ENCODE assay signal across 8 cellular contexts in the genomic region with DNA sequence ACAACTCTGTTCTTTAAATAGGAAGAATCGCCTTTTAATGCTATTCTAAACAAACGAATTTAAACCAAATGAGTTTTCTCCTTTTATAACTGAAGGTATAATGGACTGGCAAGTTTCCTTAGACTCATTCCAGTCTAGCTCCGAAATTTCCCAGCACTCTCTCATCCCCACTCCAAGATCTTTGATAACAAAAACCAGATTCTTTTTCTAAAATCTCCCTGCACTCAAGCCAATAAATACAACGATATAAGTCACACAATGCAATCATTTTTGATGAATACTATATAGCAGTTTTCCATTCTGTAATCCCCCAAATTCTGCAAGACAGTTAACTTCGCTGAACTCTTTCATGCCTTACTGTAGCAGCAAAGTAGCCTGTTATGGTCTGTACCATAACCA. TPM values are rescaled to one million over a fixed set of nuclear protein-coding genes. Genes with fewer than 3 reads are reported as not detected.
A peak's percentile ranks its signal among the peaks of the same experiment; 100 is the strongest.
DNase-seq lines count a peak whose midpoint lies in the region; FAIRE-seq lines count a peak whose summit lies in the region.
"Had no signal": no experiment of that assay in that cellular context is flagged by ENCODE, and none has a peak within 500 bp of the region (broad histone marks: within the 10 kb centered on the region; RNA-seq: fewer than 3 reads in every experiment).

No MANE protein-coding gene starts in this region.

- H3K4me1 Mint-ChIP-seq in activated T-helper 2 cell treated with anti-CD3 and anti-CD28 coated beads, Interferon-gamma antibody, Interleukin-2, Interleukin-4, amounts not matched to agents 10 μg/mL and 5 μg/mL and 100 μg/mL, durations not matched to agents 14 hours and 24 hours and 36 hours (ENCODE audit: low read depth) = peaks cover 39% of the 10 kb centered on the region

- H3K27me3 ChIP-seq in HUES6 (ENCODE audit: control insufficient read depth, insufficient read depth, low read length) (no peaks in the 10 kb centered on the region), stomach smooth muscle (ENCODE audit: control insufficient read depth in 1 of 2, insufficient read depth in 2 of 2, low read length in 2 of 2) (no peaks in the 10 kb centered on the region)

- H3K27ac ChIP-seq in HUES6 (ENCODE audit: low read depth, low read length) = no peak overlapping the region
- no peak overlapping the region for H3K27ac ChIP-seq in stomach smooth muscle (ENCODE audit: low read length)

- peak overlapping the region; percentile 95 for H3K27ac Mint-ChIP-seq in activated T-helper 2 cell treated with anti-CD3 and anti-CD28 coated beads, Interferon-gamma antibody, Interleukin-2, Interleukin-4, amounts not matched to agents 10 μg/mL and 5 μg/mL and 100 μg/mL, durations not matched to agents 14 hours and 24 hours and 36 hours

- H3K9me3 Mint-ChIP-seq in activated T-helper 2 cell treated with anti-CD3 and anti-CD28 coated beads, Interferon-gamma antibody, Interleukin-2, Interleukin-4, amounts not matched to agents 10 μg/mL and 5 μg/mL and 100 μg/mL, durations not matched to agents 14 hours and 24 hours and 36 hours = no peaks in the 10 kb centered on the region

- no peaks in the 10 kb centered on the region for H3K27me3 Mint-ChIP-seq in activated T-helper 2 cell treated with anti-CD3 and anti-CD28 coated beads, Interferon-gamma antibody, Interleukin-2, Interleukin-4, amounts not matched to agents 10 μg/mL and 5 μg/mL and 100 μg/mL, durations not matched to agents 14 hours and 24 hours and 36 hours (ENCODE audit: low read depth)

- H3K4me1 ChIP-seq in HUES6 (ENCODE audit: control insufficient read depth, insufficient read depth, low read length) (peaks cover 18% of the 10 kb centered on the region), stomach smooth muscle (ENCODE audit: control insufficient read depth, insufficient read depth, low read length) (peaks cover 29% of the 10 kb centered on the region)

- peaks cover 48% of the 10 kb centered on the region for H3K36me3 Mint-ChIP-seq in activated T-helper 2 cell treated with anti-CD3 and anti-CD28 coated beads, Interferon-gamma antibody, Interleukin-2, Interleukin-4, amounts not matched to agents 10 μg/mL and 5 μg/mL and 100 μg/mL, durations not matched to agents 14 hours and 24 hours and 36 hours (ENCODE audit: low read depth)

- intact Hi-C loops in activated T-helper 2 cell treated with anti-CD3 and anti-CD28 coated beads, Interferon-gamma antibody, Interleukin-2, Interleukin-4, amounts not matched to agents 10 μg/mL and 5 μg/mL and 100 μg/mL, durations not matched to agents 14 hours and 24 hours and 36 hours (cut with micrococcal nuclease) = loop anchor here (5.0 to 10.0 kb wide), 3 partner anchors 251 to 828 kb away; partner anchors contain the start of genes BTRC, HPS6 and TRIM8

- H3K36me3 ChIP-seq in HUES6 (ENCODE audit: control insufficient read depth, insufficient read depth, low read length) (peaks cover 21% of the 10 kb centered on the region), stomach smooth muscle (ENCODE audit: control insufficient read depth in 2 of 2, insufficient read depth in 2 of 2, low read length in 2 of 2) (peaks cover 4 to 9% of the 10 kb centered on the region in 2 donors)

- peak overlapping the region; percentile 71 for H3K9ac ChIP-seq in HUES6 (ENCODE audit: low read length)
- peak overlapping the region in 1 of 2 donors; percentile 93 for H3K9ac ChIP-seq in stomach smooth muscle (ENCODE audit: low read length in 2 of 2)

- peak overlapping the region; percentile 90 for H3K4me3 Mint-ChIP-seq in activated T-helper 2 cell treated with anti-CD3 and anti-CD28 coated beads, Interferon-gamma antibody, Interleukin-2, Interleukin-4, amounts not matched to agents 10 μg/mL and 5 μg/mL and 100 μg/mL, durations not matched to agents 14 hours and 24 hours and 36 hours (ENCODE audit: low read depth)

- peak; percentile 72 for FAIRE-seq in islet of Langerhans (lab: Jason Lieb, UNC)

- H3K9me3 ChIP-seq in HUES6 (ENCODE audit: control insufficient read depth, insufficient read depth, low read depth, low read length) (no peaks in the 10 kb centered on the region), stomach smooth muscle (ENCODE audit: control insufficient read depth in 2 of 2, low read length in 2 of 2) (no peaks in the 10 kb centered on the region)

- H3K4me3 ChIP-seq in HUES6 (ENCODE audit: low read depth, low read length) (peak overlapping the region; percentile 98), stomach smooth muscle (ENCODE audit: low read length in 2 of 2) (peak overlapping the region; percentile 95 to 99)

- no peak for DNase-seq in activated T-helper 2 cell treated with anti-CD3 and anti-CD28 coated beads, Interferon-gamma antibody, Interleukin-2, Interleukin-4, amounts not matched to agents 10 μg/mL and 5 μg/mL and 100 μg/mL, durations not matched to agents 14 hours and 24 hours and 36 hours (ENCODE audit: low spot score)
- DNase-seq in COLO829 (ENCODE audit: low spot score) (no peak), NCI-H2081 (lab: John Stamatoyannopoulos, UW) (no peak), nucleus accumbens (lab: John Stamatoyannopoulos, UW) (no peak)
- DNase-seq: amygdala had no signal

RNA-seq across cellular contexts. Expression of gene OGA, which starts 1.9 kb away (rescaled TPM):
- 119 and 122 TPM in 2 replicates for total RNA-seq in activated T-helper 2 cell treated with anti-CD3 and anti-CD28 coated beads, Interferon-gamma antibody, Interleukin-2, Interleukin-4, amounts not matched to agents 10 μg/mL and 5 μg/mL and 100 μg/mL, durations not matched to agents 14 hours and 24 hours and 36 hours

RNA-seq across cellular contexts. Expression of gene KCNIP2, which starts 27.2 kb away (rescaled TPM):
- total RNA-seq in activated T-helper 2 cell treated with anti-CD3 and anti-CD28 coated beads, Interferon-gamma antibody, Interleukin-2, Interleukin-4, amounts not matched to agents 10 μg/mL and 5 μg/mL and 100 μg/mL, durations not matched to agents 14 hours and 24 hours and 36 hours = 3.2 TPM in 2 replicates

RNA-seq across cellular contexts. Expression of gene NPM3, which starts 33.1 kb away (rescaled TPM):
- total RNA-seq in activated T-helper 2 cell treated with anti-CD3 and anti-CD28 coated beads, Interferon-gamma antibody, Interleukin-2, Interleukin-4, amounts not matched to agents 10 μg/mL and 5 μg/mL and 100 μg/mL, durations not matched to agents 14 hours and 24 hours and 36 hours = 139 and 140 TPM in 2 replicates

RNA-seq across cellular contexts. Expression of gene FGF8, which starts 40.5 kb away (rescaled TPM):
- total RNA-seq in activated T-helper 2 cell treated with anti-CD3 and anti-CD28 coated beads, Interferon-gamma antibody, Interleukin-2, Interleukin-4, amounts not matched to agents 10 μg/mL and 5 μg/mL and 100 μg/mL, durations not matched to agents 14 hours and 24 hours and 36 hours = not detected in 2 replicates
